Comparison of ENCODE assay signal across 33 cellular contexts in genomic region chr6:62119401-62119800, GRCh38.
A peak's percentile ranks its signal among the peaks of the same experiment; 100 is the strongest.
DNase-seq lines count a peak whose midpoint lies in the region; ATAC-seq and TF ChIP-seq lines count a peak whose summit lies in the region.
"Had no signal": no experiment of that assay in that cellular context is flagged by ENCODE, and none has a peak within 500 bp of the region (broad histone marks: within the 10 kb centered on the region; RNA-seq: fewer than 3 reads in every experiment).

No MANE protein-coding gene starts in this region.

- H3K56ac ChIP-seq in mesendoderm (ENCODE audit: low read length), result no peak overlapping the region

- peak overlapping the region; percentile 20 for H3K4me3 ChIP-seq in endodermal cell (ENCODE audit: low read length)
- H3K4me3 ChIP-seq in mesendoderm (ENCODE audit: low read length), result no peak overlapping the region
- no peak overlapping the region for H3K4me3 ChIP-seq in trophoblast cell (ENCODE audit: low read depth, low read length)
- H3K4me3 ChIP-seq in psoas muscle, result no peak overlapping the region
- H3K4me3 ChIP-seq: A549; BLaER1; BLaER1 treated with 17β-estradiol and CSF1 and Interleukin-3, amounts not matched to agents 10 nM and 100 nM had no signal

- DNase-seq in endodermal cell (peak; percentile 82), mesendoderm (peak; percentile 91), trophoblast cell (no peak), psoas muscle (no peak)
- DNase-seq in activated CD4-positive, alpha-beta T cell treated with anti-CD3 and anti-CD28 coated beads, Interleukin-2, amount 10 ng/mL, durations not matched to agents 24 days and 14 days, result no peak
- DNase-seq in activated T-cell treated with anti-CD3 and anti-CD28 coated beads, Interleukin-2, amount 50 U/mL, for 48 hours, result no peak
- DNase-seq: 8988T; ACHN; AML-193; BE2C; C1 segment of cervical spinal cord; Caco-2; Calu3; CD4-positive, alpha-beta memory T cell; CD4-positive, alpha-beta T cell; CD4-positive, CD25-positive, alpha-beta regulatory T cell; CD8-positive, alpha-beta memory T cell; CD8-positive, alpha-beta T cell; COR-L47; DMS 273 treated with DMSO at 0.1 percent for 48 hours; DMS153; DMS53; DMS79; DMS79 treated with DMSO at 0.1 percent for 48 hours; DND-41; EL had no signal

- H3K9ac ChIP-seq in endodermal cell (ENCODE audit: extremely low read depth, low read length, poor library complexity, severe bottlenecking) (no peak overlapping the region), mesendoderm (ENCODE audit: low read length) (no peak overlapping the region), trophoblast cell (ENCODE audit: low read length) (peak overlapping the region; percentile 17)
- H3K9ac ChIP-seq: BLaER1; BLaER1 treated with 17β-estradiol and CSF1 and Interleukin-3, amounts not matched to agents 10 nM and 100 nM had no signal

- no peak overlapping the region for H3K4me3 Mint-ChIP-seq in endodermal cell
- no peak overlapping the region for H3K4me3 Mint-ChIP-seq in activated CD4-positive, alpha-beta T cell treated with anti-CD3 and anti-CD28 coated beads, Interleukin-2, amount 10 ng/mL, durations not matched to agents 24 days and 14 days
- H3K4me3 Mint-ChIP-seq: B cell; CD14-positive monocyte; CD4-positive, alpha-beta memory T cell; CD4-positive, alpha-beta T cell; CD4-positive, CD25-positive, alpha-beta regulatory T cell; CD8-positive, alpha-beta memory T cell; CD8-positive, alpha-beta T cell had no signal

- H3K27me3 ChIP-seq in endodermal cell (ENCODE audit: control insufficient read depth, insufficient read depth, low read length, poor library complexity, severe bottlenecking) (no peaks in the 10 kb centered on the region), mesendoderm (ENCODE audit: insufficient read depth, low read length, poor library complexity) (no peaks in the 10 kb centered on the region), trophoblast cell (ENCODE audit: insufficient read depth, low read length) (no peaks in the 10 kb centered on the region), psoas muscle (ENCODE audit: insufficient read depth in 3 of 3, low read length in 2 of 3) (no peaks in the 10 kb centered on the region)
- H3K27me3 ChIP-seq: BE2C; BLaER1; BLaER1 treated with 17β-estradiol and CSF1 and Interleukin-3, amounts not matched to agents 10 nM and 100 nM had no signal

- no peak for ATAC-seq in psoas muscle
- ATAC-seq: A549; CD8-positive, alpha-beta T cell had no signal

- no peak overlapping the region for H4K5ac ChIP-seq in mesendoderm (ENCODE audit: low read length)

- no peaks in the 10 kb centered on the region for H3K79me1 ChIP-seq in mesendoderm (ENCODE audit: low read length)
- H3K79me1 ChIP-seq in trophoblast cell (ENCODE audit: low read length), result no peaks in the 10 kb centered on the region

- no peak overlapping the region for H2BK120ac ChIP-seq in mesendoderm (ENCODE audit: low read depth, low read length)
- no peak overlapping the region for H2BK120ac ChIP-seq in trophoblast cell (ENCODE audit: insufficient read depth, low read length, poor library complexity)

- no peak overlapping the region for H3K4ac ChIP-seq in mesendoderm (ENCODE audit: low read depth, low read length)
- no peak overlapping the region for H3K4ac ChIP-seq in trophoblast cell (ENCODE audit: low read depth, low read length)

- no peak overlapping the region for H2BK5ac ChIP-seq in mesendoderm (ENCODE audit: low read length)
- no peak overlapping the region for H2BK5ac ChIP-seq in trophoblast cell (ENCODE audit: low read depth, low read length, poor library complexity)

- H3K36me3 Mint-ChIP-seq in endodermal cell (ENCODE audit: low read depth), result peaks cover 40% of the 10 kb centered on the region
- no peaks in the 10 kb centered on the region for H3K36me3 Mint-ChIP-seq in activated CD4-positive, alpha-beta T cell treated with anti-CD3 and anti-CD28 coated beads, Interleukin-2, amount 10 ng/mL, durations not matched to agents 24 days and 14 days (ENCODE audit: low read depth)
- H3K36me3 Mint-ChIP-seq: CD14-positive monocyte; CD4-positive, alpha-beta memory T cell; CD4-positive, CD25-positive, alpha-beta regulatory T cell; CD8-positive, alpha-beta memory T cell; CD8-positive, alpha-beta T cell had no signal

- peak overlapping the region; percentile 45 for H3K27ac Mint-ChIP-seq in endodermal cell
- H3K27ac Mint-ChIP-seq in activated CD4-positive, alpha-beta T cell treated with anti-CD3 and anti-CD28 coated beads, Interleukin-2, amount 10 ng/mL, durations not matched to agents 24 days and 14 days, result no peak overlapping the region
- H3K27ac Mint-ChIP-seq: B cell; CD14-positive monocyte; CD4-positive, alpha-beta memory T cell; CD4-positive, alpha-beta T cell; CD4-positive, CD25-positive, alpha-beta regulatory T cell; CD8-positive, alpha-beta memory T cell; CD8-positive, alpha-beta T cell had no signal

- H3K79me2 ChIP-seq in mesendoderm (ENCODE audit: control insufficient read depth, insufficient read depth, low read length), result no peaks in the 10 kb centered on the region
- no peaks in the 10 kb centered on the region for H3K79me2 ChIP-seq in trophoblast cell (ENCODE audit: control insufficient read depth, insufficient read depth, low read length, poor library complexity)

- no peak overlapping the region for H2BK15ac ChIP-seq in mesendoderm (replicated peaks; ENCODE audit: low read depth)

- H2AFZ ChIP-seq in trophoblast cell (ENCODE audit: insufficient read depth, low read length, poor library complexity), result no peak overlapping the region

- peak; percentile 47 for TF ChIP-seq CTCF in endodermal cell (conservative IDR thresholded peaks at IDR 0.05)
- TF ChIP-seq CTCF in psoas muscle (IDR thresholded peaks at IDR 0.05), result no peak

- H3K18ac ChIP-seq in mesendoderm (ENCODE audit: low read length) (no peak overlapping the region), trophoblast cell (ENCODE audit: low read length) (no peak overlapping the region)

- H4K12ac ChIP-seq in trophoblast cell (ENCODE audit: low read depth, low read length), result no peak overlapping the region

- H3K23ac ChIP-seq in mesendoderm (ENCODE audit: low read length) (no peak overlapping the region), trophoblast cell (ENCODE audit: low read length) (peak overlapping the region; percentile 29)

- H2BK12ac ChIP-seq in trophoblast cell (ENCODE audit: low read length), result no peak overlapping the region

- H3K27me3 Mint-ChIP-seq in endodermal cell (ENCODE audit: insufficient read depth), result no peaks in the 10 kb centered on the region
- H3K27me3 Mint-ChIP-seq in activated CD4-positive, alpha-beta T cell treated with anti-CD3 and anti-CD28 coated beads, Interleukin-2, amount 10 ng/mL, durations not matched to agents 24 days and 14 days, result no peaks in the 10 kb centered on the region
- H3K27me3 Mint-ChIP-seq: B cell; CD4-positive, alpha-beta memory T cell; CD4-positive, alpha-beta T cell; CD4-positive, CD25-positive, alpha-beta regulatory T cell; CD8-positive, alpha-beta memory T cell had no signal

- peaks cover 12% of the 10 kb centered on the region for H3K4me1 Mint-ChIP-seq in endodermal cell
- H3K4me1 Mint-ChIP-seq in activated CD4-positive, alpha-beta T cell treated with anti-CD3 and anti-CD28 coated beads, Interleukin-2, amount 10 ng/mL, durations not matched to agents 24 days and 14 days, result no peaks in the 10 kb centered on the region
- H3K4me1 Mint-ChIP-seq: B cell; CD14-positive monocyte; CD4-positive, alpha-beta memory T cell; CD4-positive, CD25-positive, alpha-beta regulatory T cell; CD8-positive, alpha-beta memory T cell had no signal

- 12 to 80% methylated on average over 1 of the region's 1 CpG for WGBS in endodermal cell (ENCODE audit: insufficient coverage in 1 of 2, insufficient read length in 1 of 2), 2 experiments
- WGBS in mesendoderm (ENCODE audit: extremely low coverage, insufficient coverage, low lambda C conversion rate), result no CpG with 5 or more reads among the region's 1 CpG
- no CpG with 5 or more reads among the region's 1 CpG for WGBS in trophoblast cell (ENCODE audit: extremely low coverage, insufficient coverage, insufficient read length)
- 59 to 82% (median 81%) methylated on average over 1 of the region's 1 CpG for WGBS in psoas muscle, 3 donors

- no peak overlapping the region for H4K91ac ChIP-seq in trophoblast cell (ENCODE audit: low read depth, low read length)

- H3K4me1 ChIP-seq in endodermal cell (ENCODE audit: control insufficient read depth, insufficient read depth, low read length) (no peaks in the 10 kb centered on the region), mesendoderm (ENCODE audit: control insufficient read depth, low read depth, low read length) (no peaks in the 10 kb centered on the region), trophoblast cell (ENCODE audit: control insufficient read depth in 1 of 2, insufficient read depth in 2 of 2, low read length in 2 of 2) (no peaks in the 10 kb centered on the region), psoas muscle (no peaks in the 10 kb centered on the region)
- H3K4me1 ChIP-seq: A549; BE2C; BLaER1; BLaER1 treated with 17β-estradiol and CSF1 and Interleukin-3, amounts not matched to agents 10 nM and 100 nM; Caco-2 had no signal

- H4K8ac ChIP-seq in mesendoderm (ENCODE audit: low read depth, low read length) (no peak overlapping the region), trophoblast cell (ENCODE audit: low read depth, low read length) (no peak overlapping the region)

- no peak overlapping the region for H3K4me2 ChIP-seq in mesendoderm (ENCODE audit: low read length)
- H3K4me2 ChIP-seq in trophoblast cell (ENCODE audit: low read length), result no peak overlapping the region
- H3K4me2 ChIP-seq: A549; BLaER1; BLaER1 treated with 17β-estradiol and CSF1 and Interleukin-3, amounts not matched to agents 10 nM and 100 nM had no signal

- no peak overlapping the region for H3K27ac ChIP-seq in endodermal cell (ENCODE audit: low read depth, low read length)
- H3K27ac ChIP-seq in mesendoderm (ENCODE audit: low read depth, low read length), result no peak overlapping the region
- no peak overlapping the region for H3K27ac ChIP-seq in trophoblast cell (ENCODE audit: low read depth, low read length)
- H3K27ac ChIP-seq in psoas muscle, result no peak overlapping the region
- H3K27ac ChIP-seq: 22Rv1; A549; BLaER1; BLaER1 treated with 17β-estradiol and CSF1 and Interleukin-3, amounts not matched to agents 10 nM and 100 nM; C4-2B had no signal

- H2AK5ac ChIP-seq in mesendoderm (ENCODE audit: low read length) (no peak overlapping the region), trophoblast cell (ENCODE audit: low read length) (no peak overlapping the region)

- no peak overlapping the region for H3K14ac ChIP-seq in trophoblast cell (ENCODE audit: low read length)

- intact Hi-C loops in psoas muscle (cut with DNase I), result no loop called here
- intact Hi-C loops in activated CD4-positive, alpha-beta T cell treated with anti-CD3 and anti-CD28 coated beads, Interleukin-2, amount 10 ng/mL, durations not matched to agents 24 days and 14 days (cut with micrococcal nuclease), result no loop called here

- H3K9me3 ChIP-seq in endodermal cell (ENCODE audit: control insufficient read depth, low read length), result peaks cover 47% of the 10 kb centered on the region
- H3K9me3 ChIP-seq in trophoblast cell (ENCODE audit: insufficient read depth, low read depth, low read length), result no peaks in the 10 kb centered on the region
- H3K9me3 ChIP-seq in psoas muscle, result peaks cover 4% of the 10 kb centered on the region
- H3K9me3 ChIP-seq: A549, BE2C, Caco-2 had no signal

- H3K36me3 ChIP-seq in endodermal cell (ENCODE audit: control insufficient read depth, insufficient read depth, low read length) (peaks cover 12% of the 10 kb centered on the region), mesendoderm (ENCODE audit: control insufficient read depth, insufficient read depth, low read length) (no peaks in the 10 kb centered on the region), trophoblast cell (ENCODE audit: control insufficient read depth in 1 of 2, insufficient read depth in 2 of 2, low read length in 2 of 2) (no peaks in the 10 kb centered on the region), psoas muscle (ENCODE audit: insufficient read depth in 1 of 2, low read depth in 1 of 2) (no peaks in the 10 kb centered on the region)
- H3K36me3 ChIP-seq: BE2C; BLaER1; BLaER1 treated with 17β-estradiol and CSF1 and Interleukin-3, amounts not matched to agents 10 nM and 100 nM had no signal

- H3K9me3 Mint-ChIP-seq in endodermal cell, result peaks cover 43% of the 10 kb centered on the region
- peaks cover 15% of the 10 kb centered on the region for H3K9me3 Mint-ChIP-seq in activated CD4-positive, alpha-beta T cell treated with anti-CD3 and anti-CD28 coated beads, Interleukin-2, amount 10 ng/mL, durations not matched to agents 24 days and 14 days

Comparison
In these comparisons a context has a peak if more than half of its experiments do, and no peak if none do; other contexts are left out.
1. DNase-seq: peak in endodermal cell (single experiment) and mesendoderm (single experiment); none in trophoblast cell (0 of 2), psoas muscle (0 of 2), activated CD4-positive, alpha-beta T cell treated with anti-CD3 and anti-CD28 coated beads, Interleukin-2, amount 10 ng/mL, durations not matched to agents 24 days and 14 days (single experiment) and activated T-cell treated with anti-CD3 and anti-CD28 coated beads, Interleukin-2, amount 50 U/mL, for 48 hours (0 of 2).